Comparison of ENCODE assay signal across 8 cellular contexts in genomic region chr17:81636505-81637288, GRCh38. TPM values are rescaled to one million over a fixed set of nuclear protein-coding genes. Genes with fewer than 3 reads are reported as not detected.
A peak's percentile ranks its signal among the peaks of the same experiment; 100 is the strongest.
DNase-seq lines count a peak whose midpoint lies in the region; ATAC-seq and TF ChIP-seq lines count a peak whose summit lies in the region.

Gene NPLOC4 (minus strand): TSS chr17:81637112. CDS start chr17:81636930, 182 bp downstream.
Gene TSPAN10 (plus strand): TSS chr17:81637196. CDS start chr17:81642413, 5,217 bp downstream.

- H3K27me3 Mint-ChIP-seq in T-cell, result no peaks in the 10 kb centered on the region
- no peaks in the 10 kb centered on the region for H3K27me3 Mint-ChIP-seq in progenitor cell of endocrine pancreas

- H3K4me1 Mint-ChIP-seq in T-cell (peaks cover 12 to 31% (median 29%) of the 10 kb centered on the region in 3 donors), progenitor cell of endocrine pancreas (ENCODE audit: low read depth) (peaks cover 11% of the 10 kb centered on the region)

- DNase-seq in GM10248 (ENCODE audit: extremely low spot score), result peak; percentile 95
- DNase-seq in NCI-H128 (lab: John Stamatoyannopoulos, UW; ENCODE audit: unreplicated experiment), result peak; percentile 60
- peak; percentile 50 to 84 (median 72) for DNase-seq in T-cell
- peak; percentile 68 for DNase-seq in amniotic epithelial cell (ENCODE audit: low read depth)
- DNase-seq in left ventricle myocardium inferior, result peak; percentile 88
- peak; percentile 83 for DNase-seq in progenitor cell of endocrine pancreas (ENCODE audit: low spot score, unreplicated experiment)
- DNase-seq in ureter (ENCODE audit: low spot score), result peak; percentile 89

- H3K27me3 ChIP-seq in left ventricle myocardium inferior (ENCODE audit: low read depth), result no peaks in the 10 kb centered on the region

- H3K9me3 Mint-ChIP-seq in T-cell (no peaks in the 10 kb centered on the region), progenitor cell of endocrine pancreas (ENCODE audit: low read depth) (no peaks in the 10 kb centered on the region)

- H3K36me3 Mint-ChIP-seq in T-cell (peaks cover 3% of the 10 kb centered on the region), progenitor cell of endocrine pancreas (ENCODE audit: insufficient read depth) (no peaks in the 10 kb centered on the region)

- CTCF ChIA-PET in GM10248 (lab: Yijun Ruan, JAX), result interaction anchor here (1.9 kb wide), 1 partner anchor 35 kb away, joined by 4 read pairs; no protein-coding TSS in a partner anchor
- CTCF ChIA-PET in T-cell (lab: Charles Lee), result no interaction called here

- H3K27ac Mint-ChIP-seq in T-cell, result peak within 1 kb of the TSS; percentile 88
- peak within 1 kb of the TSS; percentile 96 for H3K27ac Mint-ChIP-seq in progenitor cell of endocrine pancreas

- H3K4me3 Mint-ChIP-seq in T-cell, result peak within 1 kb of the TSS; percentile 85 to 94 (median 94)
- peak within 1 kb of the TSS; percentile 89 for H3K4me3 Mint-ChIP-seq in progenitor cell of endocrine pancreas (ENCODE audit: low read depth)

- H3K36me3 ChIP-seq in left ventricle myocardium inferior, result peaks cover under 1% of the 10 kb centered on the region

- no peaks in the 10 kb centered on the region for H3K9me3 ChIP-seq in left ventricle myocardium inferior (replicated peaks)

- no peak for TF ChIP-seq CTCF in GM10248 (IDR thresholded peaks at IDR 0.05; ENCODE audit: control extremely low read depth, extremely low read depth, low read depth, missing control alignments)
- no peak for TF ChIP-seq CTCF in left ventricle myocardium inferior (IDR thresholded peaks at IDR 0.05; ENCODE audit: borderline replicate concordance)
- TF ChIP-seq CTCF in progenitor cell of endocrine pancreas (IDR thresholded peaks at IDR 0.05; ENCODE audit: unreplicated experiment), result no peak

- peak within 1 kb of the TSS; percentile 96 for H3K27ac ChIP-seq in left ventricle myocardium inferior (replicated peaks)

- ATAC-seq in HG02588 (IDR thresholded peaks at IDR 0.05; ENCODE audit: unreplicated experiment) (peak; percentile 85), T-cell (replicated peaks in 1 of 4) (peak; percentile 92 to 96 (median 94))

- POLR2A ChIA-PET in GM10248 (lab: Yijun Ruan, JAX) (no interaction called here), T-cell (lab: Charles Lee) (no interaction called here)

- intact Hi-C loops in left ventricle myocardium inferior (cut with micrococcal nuclease), result no loop called here

- H3K4me3 ChIP-seq in left ventricle myocardium inferior, result peak within 1 kb of the TSS; percentile 94

- peaks cover 54% of the 10 kb centered on the region for H3K4me1 ChIP-seq in left ventricle myocardium inferior

RNA-seq across cellular contexts. Expression of gene NPLOC4, which starts in this region (rescaled TPM):
- 10 to 100 TPM; 79.0 to 96.1 (median 87.2) TPM for total RNA-seq in T-cell
- total RNA-seq in left ventricle myocardium inferior, result 87.5 TPM
- 93.8 and 102 TPM in 2 replicates for total RNA-seq in progenitor cell of endocrine pancreas
- total RNA-seq in ureter, result 106 TPM

RNA-seq across cellular contexts. Expression of gene TSPAN10, which starts in this region (rescaled TPM):
- total RNA-seq in T-cell (1 to 10 TPM in 2 of 5 donors, under 1 TPM in 3; 0.58 to 1.5 (median 0.66) TPM), left ventricle myocardium inferior (0.30 TPM), progenitor cell of endocrine pancreas (4.0 and 4.4 TPM in 2 replicates), ureter (2.5 TPM)

Comparison
In these comparisons a context has a peak if more than half of its experiments do, and no peak if none do; other contexts are left out.
1. Peak in every context shown above with its lines: DNase-seq, ATAC-seq, H3K4me3 ChIP-seq and H3K27ac ChIP-seq.